Comparison of ENCODE assay signal across 12 cellular contexts in the genomic region with DNA sequence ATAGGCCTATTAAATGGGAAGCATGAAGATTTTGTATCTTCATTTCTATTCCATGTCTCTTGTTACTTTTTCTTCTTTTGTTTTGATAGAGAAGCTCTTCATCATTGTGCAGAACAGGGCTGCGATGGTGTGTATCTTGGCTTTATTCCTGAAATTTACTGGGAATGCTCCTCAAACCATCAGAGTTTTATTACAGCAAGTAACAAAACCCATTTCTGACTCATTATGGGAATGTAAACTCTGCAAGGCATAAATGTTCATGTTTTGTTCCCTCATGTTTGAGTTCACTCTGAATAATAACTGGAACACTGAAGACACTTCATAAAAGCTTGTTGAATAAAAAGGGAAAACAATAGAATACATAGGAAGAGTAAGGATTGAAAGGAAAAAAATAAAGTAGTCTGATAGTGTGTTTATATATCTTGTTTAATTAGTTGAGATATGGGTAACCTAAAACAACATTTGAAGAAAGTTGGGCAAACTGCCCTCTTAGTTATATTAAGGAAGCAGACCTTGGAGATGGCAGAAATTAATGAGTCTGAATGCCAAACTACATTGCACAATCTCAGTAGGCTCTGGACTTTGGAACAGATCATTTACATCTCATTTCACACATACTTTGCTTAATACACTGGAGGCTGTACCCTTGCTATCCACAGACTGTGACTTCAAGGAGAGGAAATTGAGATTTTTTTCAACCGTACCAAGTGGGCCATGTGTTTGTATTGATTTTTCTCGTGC.
DNase-seq lines count a peak whose midpoint lies in the region; ATAC-seq and TF ChIP-seq lines count a peak whose summit lies in the region.
"Had no signal": no experiment of that assay in that cellular context is flagged by ENCODE, and none has a peak within 500 bp of the region (broad histone marks: within the 10 kb centered on the region; RNA-seq: fewer than 3 reads in every experiment).

No MANE protein-coding gene starts in this region.

- no peak for TF ChIP-seq POLR2A in Peyer's patch (IDR thresholded peaks at IDR 0.05)

- H3K27me3 ChIP-seq in muscle layer of colon (ENCODE audit: control insufficient read depth in 1 of 2, insufficient read depth in 2 of 2, low read length in 2 of 2) (no peaks in the 10 kb centered on the region), Peyer's patch (no peaks in the 10 kb centered on the region)

- H3K36me3 ChIP-seq in muscle layer of colon (ENCODE audit: insufficient read depth, low read length): no peaks in the 10 kb centered on the region
- no peaks in the 10 kb centered on the region for H3K36me3 ChIP-seq in Peyer's patch

- H3K9me3 ChIP-seq in muscle layer of colon (ENCODE audit: low read length): no peaks in the 10 kb centered on the region
- H3K9me3 ChIP-seq in Peyer's patch: no peaks in the 10 kb centered on the region

- no peak for TF ChIP-seq CTCF in C4-2B (conservative IDR thresholded peaks at IDR 0.05)
- TF ChIP-seq CTCF in fibroblast of pulmonary artery (IDR thresholded peaks at IDR 0.05; ENCODE audit: low read length, missing control alignments): no peak
- no peak for TF ChIP-seq CTCF in Peyer's patch (IDR thresholded peaks at IDR 0.05)

- DNase-seq in T1000 (lab: John Stamatoyannopoulos, UW) (peak; percentile 15), fibroblast of pulmonary artery (ENCODE audit: low read depth) (peak; percentile 67), Peyer's patch (no peak), SKM-1 (lab: John Stamatoyannopoulos, UW; ENCODE audit: unreplicated experiment) (no peak)
- DNase-seq: hypothalamus, NCI-H1092 treated with DMSO at 0.1 percent for 48 hours, NCI-H446 treated with DMSO at 0.1 percent for 48 hours, SHP77 had no signal

- H3K4me1 ChIP-seq in muscle layer of colon (ENCODE audit: insufficient read depth, low read length) (peaks cover 13% of the 10 kb centered on the region), Peyer's patch (peaks cover 0 to 9% (median 0%) of the 10 kb centered on the region in 4 donors)

- no peak overlapping the region for H3K9ac ChIP-seq in muscle layer of colon (ENCODE audit: low read length)

- ATAC-seq in GM19455 (IDR thresholded peaks at IDR 0.05; ENCODE audit: unreplicated experiment) (no peak), GM21619 (IDR thresholded peaks at IDR 0.05; ENCODE audit: unreplicated experiment) (no peak)

- H3K27ac ChIP-seq in C4-2B: peak overlapping the region; percentile 70; the same call in 1 of the 2 replicates
- peak overlapping the region; percentile 32 for H3K27ac ChIP-seq in muscle layer of colon (ENCODE audit: low read depth, low read length)
- no peak overlapping the region for H3K27ac ChIP-seq in Peyer's patch

- H3K4me3 ChIP-seq in fibroblast of pulmonary artery (replicated peaks; ENCODE audit: low read depth, low read length): no peak overlapping the region
- H3K4me3 ChIP-seq in muscle layer of colon (ENCODE audit: low read depth in 1 of 2, low read length in 2 of 2): no peak overlapping the region
- no peak overlapping the region for H3K4me3 ChIP-seq in Peyer's patch

Comparison
In these comparisons a context has a peak if more than half of its experiments do, and no peak if none do; other contexts are left out.
1. H3K27ac ChIP-seq: peak in C4-2B (single experiment) and muscle layer of colon (single experiment); none in Peyer's patch (0 of 4).
2. DNase-seq: peak in T1000 (single experiment) and fibroblast of pulmonary artery (single experiment); none in Peyer's patch (0 of 3) and SKM-1 (single experiment).